In the genomic region with DNA sequence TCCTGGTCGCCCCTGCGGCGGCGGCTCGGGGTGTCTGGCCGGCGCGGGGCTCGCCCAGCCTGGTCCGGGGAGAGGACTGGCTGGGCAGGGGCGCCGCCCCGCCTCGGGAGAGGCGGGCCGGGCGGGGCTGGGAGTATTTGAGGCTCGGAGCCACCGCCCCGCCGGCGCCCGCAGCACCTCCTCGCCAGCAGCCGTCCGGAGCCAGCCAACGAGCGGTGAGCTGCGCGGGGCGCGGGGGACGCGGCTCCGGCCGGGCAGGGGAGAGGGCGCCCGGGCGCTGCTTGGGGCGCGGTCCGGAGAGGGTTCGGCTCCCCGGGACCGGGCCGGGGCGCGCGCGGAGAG, we compare ENCODE assay signal across 8 cellular contexts. TPM values are rescaled to one million over a fixed set of nuclear protein-coding genes. Genes with fewer than 3 reads are reported as not detected.
DNase-seq lines count a peak whose midpoint lies in the region; ATAC-seq and TF ChIP-seq lines count a peak whose summit lies in the region.

LGALS3 (plus strand) TSS at position 167 of the 342 bp plus-strand sequence. CDS start 8,122 bp downstream, outside the sequence.

- no peaks in the 10 kb centered on the region for H3K27me3 ChIP-seq in transverse colon

- in situ Hi-C loops in transverse colon (cut with MboI; ENCODE audit: low pct_ligation_motif_present in 1 of 4, low pct_unique_long_range_greater_than_20kb in 1 of 4, low sequenced_read_pairs in 3 of 4), result no loop called here

- peaks cover 21 to 69% (median 59%) of the 10 kb centered on the region in 4 donors for H3K4me1 ChIP-seq in transverse colon

- H3K9me3 ChIP-seq in transverse colon, result no peaks in the 10 kb centered on the region

- peaks cover 0 to 11% (median 9%) of the 10 kb centered on the region in 3 donors for H3K4me1 Mint-ChIP-seq in IgD-negative memory B cell
- peaks cover 10% of the 10 kb centered on the region for H3K4me1 Mint-ChIP-seq in activated CD8-positive, alpha-beta T cell treated with anti-CD3 and anti-CD28 coated beads for 36 hours (ENCODE audit: low read depth)

- H3K27me3 Mint-ChIP-seq in IgD-negative memory B cell, result peaks cover 6% of the 10 kb centered on the region
- H3K27me3 Mint-ChIP-seq in activated CD8-positive, alpha-beta T cell treated with anti-CD3 and anti-CD28 coated beads for 36 hours, result peaks cover 33% of the 10 kb centered on the region

- intact Hi-C loops in activated CD8-positive, alpha-beta T cell treated with anti-CD3 and anti-CD28 coated beads for 36 hours (cut with micrococcal nuclease), result no loop called here
- intact Hi-C loops in transverse colon (cut with DNase I; ENCODE audit: low total_unique reads), result no loop called here

- H3K4me3 Mint-ChIP-seq in IgD-negative memory B cell, result peak within 1 kb of the TSS; percentile 82 to 94 (median 86)
- H3K4me3 Mint-ChIP-seq in activated CD8-positive, alpha-beta T cell treated with anti-CD3 and anti-CD28 coated beads for 36 hours, result peak within 1 kb of the TSS; percentile 67

- WGBS in transverse colon (ENCODE audit: low coverage in 1 of 2), 2 donors, result 1% methylated on average over 28 of the region's 50 CpGs; no CpG with 5 or more reads in 1 of the 2 donors

- no peaks in the 10 kb centered on the region for H3K36me3 Mint-ChIP-seq in IgD-negative memory B cell
- no peaks in the 10 kb centered on the region for H3K36me3 Mint-ChIP-seq in activated CD8-positive, alpha-beta T cell treated with anti-CD3 and anti-CD28 coated beads for 36 hours (ENCODE audit: low read depth)

- no peak within 1 kb of the TSS for H3K27ac Mint-ChIP-seq in IgD-negative memory B cell
- peak within 1 kb of the TSS; percentile 20 for H3K27ac Mint-ChIP-seq in activated CD8-positive, alpha-beta T cell treated with anti-CD3 and anti-CD28 coated beads for 36 hours

- peak; percentile 54 for ATAC-seq in GM21737 (IDR thresholded peaks at IDR 0.05; ENCODE audit: unreplicated experiment)
- ATAC-seq in activated CD8-positive, alpha-beta T cell treated with anti-CD3 and anti-CD28 coated beads for 36 hours, result peak; percentile 52

- peak within 1 kb of the TSS; percentile 39 to 92 (median 90) for H3K4me3 ChIP-seq in transverse colon

- no peaks in the 10 kb centered on the region for H3K36me3 ChIP-seq in transverse colon

- peak; percentile 56 for TF ChIP-seq POLR2A in GM10847 (IDR thresholded peaks at IDR 0.05; ENCODE audit: extremely low read depth, insufficient read length)
- peak; percentile 23 for TF ChIP-seq POLR2A in transverse colon (IDR thresholded peaks at IDR 0.05)

- CTCF ChIA-PET in activated CD8-positive, alpha-beta T cell treated with anti-CD3 and anti-CD28 coated beads for 36 hours (lab: Charles Lee), result interaction anchor here (1.4 to 1.8 kb wide), 2 partner anchors 32 to 39 kb away, joined by 5 read pairs; no protein-coding TSS in a partner anchor

- DNase-seq in activated CD8-positive, alpha-beta T cell treated with anti-CD3 and anti-CD28 coated beads for 36 hours, result peak; percentile 27
- no peak for DNase-seq in epithelial cell of prostate (ENCODE audit: low read depth, low spot score)
- DNase-seq in mucosa of gallbladder (ENCODE audit: low spot score), result peak; percentile 63
- peak; percentile 88 for DNase-seq in transverse colon
- DNase-seq in NCI-H2107 treated with DMSO at 0.1 percent for 48 hours (lab: John Stamatoyannopoulos, UW; ENCODE audit: unreplicated experiment), result no peak

- no peaks in the 10 kb centered on the region for H3K9me3 Mint-ChIP-seq in IgD-negative memory B cell
- H3K9me3 Mint-ChIP-seq in activated CD8-positive, alpha-beta T cell treated with anti-CD3 and anti-CD28 coated beads for 36 hours, result no peaks in the 10 kb centered on the region

- no peak for TF ChIP-seq CTCF in activated CD8-positive, alpha-beta T cell treated with anti-CD3 and anti-CD28 coated beads for 36 hours (IDR thresholded peaks at IDR 0.05)
- no peak for TF ChIP-seq CTCF in transverse colon (IDR thresholded peaks at IDR 0.05)

- POLR2A ChIA-PET in activated CD8-positive, alpha-beta T cell treated with anti-CD3 and anti-CD28 coated beads for 36 hours (lab: Charles Lee), result interaction anchor here (0.9 to 2.2 kb wide), 2 partner anchors 25 to 78 kb away, joined by 3 to 6 read pairs; partner anchors contain the start of gene MAPK1IP1L

- H3K27ac ChIP-seq in epithelial cell of prostate (peak within 1 kb of the TSS; percentile 72), transverse colon (peak within 1 kb of the TSS; percentile 93 to 99 (median 98))

- no peak for TF ChIP-seq EP300 in transverse colon (IDR thresholded peaks at IDR 0.05; ENCODE audit: low read depth)

RNA-seq across cellular contexts. Expression of gene LGALS3, which starts in this region (rescaled TPM):
- 7.6 TPM for polyA plus RNA-seq in IgD-negative memory B cell
- total RNA-seq in activated CD8-positive, alpha-beta T cell treated with anti-CD3 and anti-CD28 coated beads for 36 hours, result 1 to 10 TPM; 4.5 to 6.0 TPM
- total RNA-seq in mucosa of gallbladder (256 TPM), transverse colon (1,000 to 10,000 TPM in 3 of 4 donors, 100 to 1,000 TPM in 1; 388 to 2,805 (median 1,702) TPM)

Comparison
In these comparisons a context has a peak if more than half of its experiments do, and no peak if none do; other contexts are left out.
1. RNA of gene LGALS3 (total RNA-seq): 388 to 2,805 TPM in transverse colon and 256 TPM in mucosa of gallbladder (single experiment); 4.5 to 6.0 TPM in activated CD8-positive, alpha-beta T cell treated with anti-CD3 and anti-CD28 coated beads for 36 hours; every median in the first group is over 10 times any median in the second.
2. DNase-seq: peak in activated CD8-positive, alpha-beta T cell treated with anti-CD3 and anti-CD28 coated beads for 36 hours (single experiment), mucosa of gallbladder (single experiment) and transverse colon (single experiment); none in epithelial cell of prostate (single experiment) and NCI-H2107 treated with DMSO at 0.1 percent for 48 hours (single experiment).